In the genomic region with DNA sequence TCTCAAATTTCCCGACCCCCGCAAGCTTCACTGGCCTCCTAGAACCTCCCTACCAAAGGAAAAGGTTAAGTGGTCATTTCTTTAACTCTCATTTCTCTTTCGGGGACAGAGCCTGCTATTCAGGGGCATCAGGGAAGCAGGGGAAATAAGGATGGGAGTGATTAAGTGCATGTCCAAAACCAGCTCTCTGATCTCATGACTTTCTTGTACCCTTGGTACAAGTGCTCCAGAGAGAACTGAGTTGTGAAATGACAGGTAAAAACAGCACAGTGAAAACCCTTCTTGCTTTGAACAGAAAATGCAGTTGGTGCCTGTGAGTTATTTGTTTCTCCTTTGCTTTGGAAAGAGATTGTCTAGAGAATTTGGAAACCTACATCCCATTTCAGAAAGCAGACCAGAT, we compare ENCODE assay signal across 21 cellular contexts.
"Had no signal": no experiment of that assay in that cellular context is flagged by ENCODE, and none has a peak within 500 bp of the region (broad histone marks: within the 10 kb centered on the region; RNA-seq: fewer than 3 reads in every experiment).

No MANE protein-coding gene starts in this region.

- H3K27me3 ChIP-seq: adrenal gland, ascending aorta, breast epithelium, left lung, spleen, tibial nerve had no signal

- H3K36me3 ChIP-seq: adrenal gland, ascending aorta, breast epithelium, left lung, tibial nerve had no signal

- H3K9ac ChIP-seq: parathyroid adenoma had no signal

- H3K36me3 Mint-ChIP-seq: mesothelial cell of epicardium; natural killer cell treated with Interleukin-12 subunit alpha and Interleukin-12 subunit beta and Interleukin-15 and Interleukin-18, amount 100 ng/mL, for 72 hours had no signal

- H3K4me1 ChIP-seq: adrenal gland, ascending aorta, breast epithelium, left lung, parathyroid adenoma, spleen, tibial nerve had no signal

- H3K79me2 ChIP-seq: parathyroid adenoma had no signal

- DNase-seq: activated CD4-positive, alpha-beta T cell treated with anti-CD3 and anti-CD28 coated beads for 1 hour; activated CD4-positive, alpha-beta T cell treated with anti-CD3 and anti-CD28 coated beads, Interleukin-2, amount 50 U/mL, for 1 hour; activated CD8-positive, alpha-beta T cell treated with anti-CD3 and anti-CD28 coated beads, Interleukin-2, amount 10 ng/mL, durations not matched to agents 7 days and 5 days; adrenal gland; kidney; left lung; mammary epithelial cell; spleen; stimulated activated CD4-positive, alpha-beta T cell treated with anti-CD3 and anti-CD28 coated beads, Interleukin-4, amount 100 ng/mL, for 1 hour; stimulated activated naive CD8-positive, alpha-beta T cell treated with anti-CD3 and anti-CD28 coated beads, Interleukin-15, Interleukin-2, amounts not matched to agents 100 U/mL and 50 U/mL, for 24 hours; T-cell had no signal

- ATAC-seq: activated CD8-positive, alpha-beta T cell treated with anti-CD3 and anti-CD28 coated beads, Interleukin-2, amount 10 ng/mL, durations not matched to agents 7 days and 5 days; left lung; natural killer cell treated with Interleukin-12 subunit alpha and Interleukin-12 subunit beta and Interleukin-15 and Interleukin-18, amount 100 ng/mL, for 72 hours; stimulated activated naive CD8-positive, alpha-beta T cell treated with anti-CD3 and anti-CD28 coated beads, Interleukin-15, Interleukin-2, amounts not matched to agents 100 U/mL and 50 U/mL, for 24 hours had no signal

- H3K4me1 Mint-ChIP-seq: T-cell had no signal

- H3K4me3 ChIP-seq: adrenal gland, ascending aorta, breast epithelium, left lung, spleen, tibial nerve had no signal

- H3K27me3 Mint-ChIP-seq: activated naive CD8-positive, alpha-beta T cell; natural killer cell treated with Interleukin-12 subunit alpha and Interleukin-12 subunit beta and Interleukin-15 and Interleukin-18, amount 100 ng/mL, for 72 hours; T-cell had no signal

- H3K9me3 Mint-ChIP-seq: mesothelial cell of epicardium; natural killer cell treated with Interleukin-12 subunit alpha and Interleukin-12 subunit beta and Interleukin-15 and Interleukin-18, amount 100 ng/mL, for 72 hours; T-cell; T-helper 2 cell treated with Interferon-gamma antibody and Interleukin-4, amounts not matched to agents 5 μg/mL and 100 μg/mL, for 36 hours had no signal

- FAIRE-seq: kidney had no signal

- H3K27ac ChIP-seq: adrenal gland, ascending aorta, breast epithelium, epithelial cell of prostate, left lung, parathyroid adenoma, spleen, tibial nerve, VCaP had no signal

- H3K27ac Mint-ChIP-seq: activated CD8-positive, alpha-beta T cell treated with anti-CD3 and anti-CD28 coated beads, Interleukin-2, amount 10 ng/mL, durations not matched to agents 7 days and 5 days; activated naive CD8-positive, alpha-beta T cell; natural killer cell treated with Interleukin-12 subunit alpha and Interleukin-12 subunit beta and Interleukin-15 and Interleukin-18, amount 100 ng/mL, for 72 hours; T-cell; T-helper 2 cell treated with Interferon-gamma antibody and Interleukin-4, amounts not matched to agents 5 μg/mL and 100 μg/mL, for 36 hours had no signal

- H3K4me3 Mint-ChIP-seq: activated CD8-positive, alpha-beta T cell treated with anti-CD3 and anti-CD28 coated beads, Interleukin-2, amount 10 ng/mL, durations not matched to agents 7 days and 5 days; activated naive CD8-positive, alpha-beta T cell; mesothelial cell of epicardium; natural killer cell treated with Interleukin-12 subunit alpha and Interleukin-12 subunit beta and Interleukin-15 and Interleukin-18, amount 100 ng/mL, for 72 hours; T-cell; T-helper 2 cell treated with Interferon-gamma antibody and Interleukin-4, amounts not matched to agents 5 μg/mL and 100 μg/mL, for 36 hours had no signal

- H3K9me3 ChIP-seq: adrenal gland, ascending aorta, breast epithelium, left lung, spleen, tibial nerve had no signal
